ENCODE assay signal across 8 cellular contexts in genomic region chr1:26111530-26112406, GRCh38. TPM values are rescaled to one million over a fixed set of nuclear protein-coding genes. Genes with fewer than 3 reads are reported as not detected.
DNase-seq lines count a peak whose midpoint lies in the region; ATAC-seq and TF ChIP-seq lines count a peak whose summit lies in the region.

PDIK1L (plus strand) TSS chr1:26111824; CDS start chr1:26114309, 2,485 bp downstream.

- ATAC-seq in HG02884 (IDR thresholded peaks at IDR 0.05; ENCODE audit: unreplicated experiment) = peak; percentile 58
- peak; percentile 94 to 96 for ATAC-seq in left cardiac atrium
- peak; percentile 94 for ATAC-seq in upper lobe of right lung

- H3K27me3 ChIP-seq in adrenal gland (no peaks in the 10 kb centered on the region), upper lobe of right lung (no peaks in the 10 kb centered on the region)

- intact Hi-C loops in T-helper 1 cell treated with Interleukin-12 subunit alpha and Interleukin-12 subunit beta and Interleukin-4 antibody, amounts not matched to agents 30 ng/mL and 1 ng/mL, for 36 hours (cut with micrococcal nuclease) = loop anchor here (1.0 to 5.0 kb wide), 8 partner anchors 15 to 774 kb away; partner anchors contain the start of genes CEP85, HMGN2, STMN1 and TMEM50A
- intact Hi-C loops in adrenal gland (cut with DNase I) = no loop called here
- intact Hi-C loops in left cardiac atrium (cut with DNase I) = loop anchor here in 1 of 2 donors (10.0 kb wide), 1 partner anchor 123 kb away; the partner anchor contains the start of gene CEP85
- intact Hi-C loops in upper lobe of right lung (cut with DNase I) = no loop called here

- WGBS in adrenal gland, 4 donors = 0 to 2% (median 0%) methylated on average over 13 to 96 of the region's 96 CpGs

- peaks cover 0 to 21% of the 10 kb centered on the region in 2 donors for H3K4me1 ChIP-seq in adrenal gland (replicated peaks in 1 of 2)
- H3K4me1 ChIP-seq in upper lobe of right lung = peaks cover 28% of the 10 kb centered on the region

- H3K4me3 ChIP-seq in adrenal gland (peak within 1 kb of the TSS; percentile 83 to 94 (median 90)), upper lobe of right lung (peak within 1 kb of the TSS; percentile 100)

- H3K4me1 Mint-ChIP-seq in progenitor cell of endocrine pancreas (ENCODE audit: low read depth) = peaks cover 17% of the 10 kb centered on the region

- H3K36me3 ChIP-seq in adrenal gland (replicated peaks in 1 of 2) (peaks cover 0 to 17% of the 10 kb centered on the region in 2 donors), upper lobe of right lung (peaks cover 24% of the 10 kb centered on the region)

- H3K9me3 Mint-ChIP-seq in progenitor cell of endocrine pancreas (ENCODE audit: low read depth) = no peaks in the 10 kb centered on the region

- H3K9me3 ChIP-seq in adrenal gland (replicated peaks in 1 of 3) (no peaks in the 10 kb centered on the region), upper lobe of right lung (no peaks in the 10 kb centered on the region)

- in situ Hi-C loops in GM13977 (cut with MboI; ENCODE audit: low pct_unique_long_range_greater_than_20kb, low sequenced_read_pairs, unreplicated experiment) = no loop called here

- H3K27ac Mint-ChIP-seq in progenitor cell of endocrine pancreas = peak within 1 kb of the TSS; percentile 98

- peaks cover 3% of the 10 kb centered on the region for H3K36me3 Mint-ChIP-seq in progenitor cell of endocrine pancreas (ENCODE audit: insufficient read depth)

- DNase-seq in GM13977 (ENCODE audit: low spot score) (peak; percentile 95), NCI-H1694 (lab: John Stamatoyannopoulos, UW) (peak; percentile 54), adrenal gland (peak; percentile 93 to 96 (median 94)), left cardiac atrium (peak; percentile 93), progenitor cell of endocrine pancreas (ENCODE audit: low spot score, unreplicated experiment) (peak; percentile 92), upper lobe of right lung (peak; percentile 97)

- TF ChIP-seq CTCF in GM13977 (IDR thresholded peaks at IDR 0.05; ENCODE audit: extremely low read depth, insufficient read depth, missing control alignments) = no peak
- TF ChIP-seq CTCF in adrenal gland (IDR thresholded peaks at IDR 0.05) = no peak
- TF ChIP-seq CTCF in progenitor cell of endocrine pancreas (IDR thresholded peaks at IDR 0.05; ENCODE audit: unreplicated experiment) = no peak
- TF ChIP-seq CTCF in upper lobe of right lung (IDR thresholded peaks at IDR 0.05) = no peak

- H3K27ac ChIP-seq in adrenal gland (peak within 1 kb of the TSS; percentile 86 to 99 (median 94)), upper lobe of right lung (peak within 1 kb of the TSS; percentile 95)

- TF ChIP-seq POLR2A in adrenal gland (IDR thresholded peaks at IDR 0.05) = peak in 1 of 2 donors; percentile 74

- no peaks in the 10 kb centered on the region for H3K27me3 Mint-ChIP-seq in progenitor cell of endocrine pancreas

- H3K4me3 Mint-ChIP-seq in progenitor cell of endocrine pancreas (ENCODE audit: low read depth) = peak within 1 kb of the TSS; percentile 91

RNA-seq across cellular contexts. Expression of gene PDIK1L, which starts in this region (rescaled TPM):
- 17.4 and 19.8 TPM in 2 replicates for total RNA-seq in T-helper 1 cell treated with Interleukin-12 subunit alpha and Interleukin-12 subunit beta and Interleukin-4 antibody, amounts not matched to agents 30 ng/mL and 1 ng/mL, for 36 hours
- 1 to 10 TPM; 2.3 to 9.8 (median 8.0) TPM for total RNA-seq in adrenal gland
- 1 to 10 TPM; 1.6 to 6.6 (median 1.7) TPM for polyA plus RNA-seq in adrenal gland
- 1 to 10 TPM; 3.3 to 4.7 TPM for total RNA-seq in left cardiac atrium
- total RNA-seq in progenitor cell of endocrine pancreas = 15.2 and 17.2 TPM in 2 replicates
- 11.4 TPM for total RNA-seq in upper lobe of right lung

Comparison
In these comparisons a context has a peak if more than half of its experiments do, and no peak if none do; other contexts are left out.
1. Peak in every context shown above with its lines: DNase-seq, ATAC-seq, H3K4me3 ChIP-seq and H3K27ac ChIP-seq.